In genomic region chr10:103153302-103153759, GRCh38 we compare ENCODE assay signal across 10 cellular contexts. TPM values are rescaled to one million over a fixed set of nuclear protein-coding genes. Genes with fewer than 3 reads are reported as not detected.
A peak's percentile ranks its signal among the peaks of the same experiment; 100 is the strongest.
DNase-seq lines count a peak whose midpoint lies in the region; ATAC-seq and TF ChIP-seq lines count a peak whose summit lies in the region.
"Had no signal": no experiment of that assay in that cellular context is flagged by ENCODE, and none has a peak within 500 bp of the region (broad histone marks: within the 10 kb centered on the region; RNA-seq: fewer than 3 reads in every experiment).

No MANE protein-coding gene starts in this region.

- POLR2A ChIA-PET in MCF 10A (lab: Yijun Ruan, JAX), result interaction anchor here (0.6 to 4.6 kb wide), 14 partner anchors 8 to 126 kb away, joined by 3 to 48 read pairs (median 4); partner anchors contain the start of gene NT5C2

- no peak overlapping the region for H3K4me2 ChIP-seq in mammary epithelial cell (ENCODE audit: insufficient read depth, low read depth, low read length)

- no peaks in the 10 kb centered on the region for H3K9me3 Mint-ChIP-seq in MCF 10A (ENCODE audit: unreplicated experiment)
- no peaks in the 10 kb centered on the region for H3K9me3 Mint-ChIP-seq in activated naive CD4-positive, alpha-beta T cell treated with anti-CD3 and anti-CD28 coated beads, Interleukin-2, amount 50 U/mL, for 72 hours
- H3K9me3 Mint-ChIP-seq: memory B cell had no signal

- CTCF ChIA-PET in MCF 10A (lab: Yijun Ruan, JAX) (interaction anchor here (0.6 to 2.8 kb wide), 4 partner anchors 19 to 91 kb away, joined by 3 to 7 read pairs (median 4); no protein-coding TSS in a partner anchor), mammary epithelial cell (lab: Charles Lee; ENCODE audit: low non-redundant PET) (no interaction called here)

- H3K4me1 ChIP-seq in mammary epithelial cell (ENCODE audit: insufficient read depth, low read length) (no peaks in the 10 kb centered on the region), esophagus muscularis mucosa (peaks cover 41 to 52% (median 41%) of the 10 kb centered on the region in 4 donors), mucosa of stomach (ENCODE audit: control insufficient read depth, insufficient read depth, low read length) (peaks cover 21% of the 10 kb centered on the region), uterus (no peaks in the 10 kb centered on the region)

- BruUV-seq in MCF 10A (replicated peaks; lab: Mats Ljungman, UMichigan), result no TSS peak
- BruUV-seq in mammary epithelial cell (replicated peaks; lab: Mats Ljungman, UMichigan), result no TSS peak

- no peak overlapping the region for H3K27ac ChIP-seq in mammary epithelial cell (ENCODE audit: insufficient read depth, low read depth, low read length)
- peak overlapping the region; percentile 53 to 75 (median 67) for H3K27ac ChIP-seq in esophagus muscularis mucosa (replicated peaks in 1 of 4)
- peak overlapping the region; percentile 75 to 88 for H3K27ac ChIP-seq in uterus

- H3K79me2 ChIP-seq in mammary epithelial cell (ENCODE audit: insufficient read depth, low read length), result peaks cover 21% of the 10 kb centered on the region

- no peaks in the 10 kb centered on the region for H4K20me1 ChIP-seq in mammary epithelial cell (ENCODE audit: insufficient read depth, low read length)

- TF ChIP-seq POLR2A in esophagus muscularis mucosa (IDR thresholded peaks at IDR 0.05; ENCODE audit: low read depth), result no peak
- TF ChIP-seq POLR2A in uterus (IDR thresholded peaks at IDR 0.05), result no peak

- no peak for TF ChIP-seq EP300 in esophagus muscularis mucosa (IDR thresholded peaks at IDR 0.05)

- H3K27me3 ChIP-seq in mammary epithelial cell (ENCODE audit: insufficient read depth, low read length) (no peaks in the 10 kb centered on the region), esophagus muscularis mucosa (no peaks in the 10 kb centered on the region), mucosa of stomach (ENCODE audit: control insufficient read depth, insufficient read depth, low read length) (no peaks in the 10 kb centered on the region), uterus (no peaks in the 10 kb centered on the region)

- TF ChIP-seq CTCF in MCF 10A (IDR thresholded peaks at IDR 0.05; ENCODE audit: unreplicated experiment), result no peak
- no peak for TF ChIP-seq CTCF in mammary epithelial cell (conservative IDR thresholded peaks at IDR 0.05 in 1 of 2, IDR thresholded peaks at IDR 0.05 in 1 of 2; ENCODE audit: extremely low read depth in 1 of 2, insufficient read depth in 1 of 2, low read depth in 1 of 2, low read length in 2 of 2)
- no peak for TF ChIP-seq CTCF in esophagus muscularis mucosa (IDR thresholded peaks at IDR 0.05)
- no peak for TF ChIP-seq CTCF in uterus (IDR thresholded peaks at IDR 0.05)

- intact Hi-C loops in MCF 10A (cut with micrococcal nuclease), result no loop called here
- intact Hi-C loops in mammary epithelial cell (cut with micrococcal nuclease), result no loop called here
- intact Hi-C loops in esophagus muscularis mucosa (cut with DNase I), result no loop called here
- intact Hi-C loops in uterus (cut with DNase I; ENCODE audit: low total_unique reads), result no loop called here

- 100% methylated on average over 4 of the region's 4 CpGs for WGBS in mammary epithelial cell (ENCODE audit: low coverage, missing lambda C conversion rate)
- WGBS in esophagus muscularis mucosa, result 26% methylated on average over 4 of the region's 4 CpGs

- DNase-seq in MCF 10A (ENCODE audit: unreplicated experiment) (no peak), mammary epithelial cell (no peak), esophagus muscularis mucosa (ENCODE audit: extremely low spot score) (no peak), uterus (peak; percentile 25 to 40)
- no peak for DNase-seq in activated naive CD4-positive, alpha-beta T cell treated with Interleukin-2 at 50 U/mL for 16 hours
- DNase-seq in activated naive CD4-positive, alpha-beta T cell treated with anti-CD3 and anti-CD28 coated beads, Interleukin-2, amount 50 U/mL, for 72 hours (ENCODE audit: low spot score in 2 of 2), result no peak
- DNase-seq: activated CD8-positive, alpha-beta memory T cell treated with anti-CD3 and anti-CD28 coated beads, Interleukin-2, amount 50 U/mL, for 48 hours had no signal

- H3K4me3 ChIP-seq in mammary epithelial cell (replicated peaks in 1 of 3; ENCODE audit: insufficient read depth in 1 of 3, low read depth in 2 of 3, low read length in 3 of 3) (no peak overlapping the region), esophagus muscularis mucosa (peak overlapping the region; percentile 1 to 31 (median 26)), mucosa of stomach (ENCODE audit: low read length) (no peak overlapping the region), uterus (peak overlapping the region in 1 of 2 donors; percentile 17)

- in situ Hi-C loops in mammary epithelial cell (cut with MboI; ENCODE audit: low sequenced_read_pairs in 2 of 2), result no loop called here

- no peaks in the 10 kb centered on the region for H3K27me3 Mint-ChIP-seq in MCF 10A (ENCODE audit: insufficient read depth, unreplicated experiment)
- H3K27me3 Mint-ChIP-seq: memory B cell had no signal

- H2AFZ ChIP-seq in mammary epithelial cell (ENCODE audit: low read depth, low read length), result no peak overlapping the region

- H3K9me3 ChIP-seq in mammary epithelial cell (replicated peaks; ENCODE audit: insufficient read depth, low read length) (no peaks in the 10 kb centered on the region), esophagus muscularis mucosa (no peaks in the 10 kb centered on the region), mucosa of stomach (ENCODE audit: control insufficient read depth, low read length) (no peaks in the 10 kb centered on the region), uterus (no peaks in the 10 kb centered on the region)

- peaks cover 30% of the 10 kb centered on the region for H3K36me3 Mint-ChIP-seq in MCF 10A (ENCODE audit: insufficient read depth, unreplicated experiment)
- H3K36me3 Mint-ChIP-seq in activated naive CD4-positive, alpha-beta T cell treated with anti-CD3 and anti-CD28 coated beads, Interleukin-2, amount 50 U/mL, for 72 hours, result peaks cover 5 to 10% of the 10 kb centered on the region in 2 donors

- H3K36me3 ChIP-seq in mammary epithelial cell (ENCODE audit: insufficient read depth, low read length) (peaks cover 6% of the 10 kb centered on the region), esophagus muscularis mucosa (peaks cover 0 to 16% (median 3%) of the 10 kb centered on the region in 4 donors), mucosa of stomach (ENCODE audit: control insufficient read depth, insufficient read depth, low read length) (no peaks in the 10 kb centered on the region), uterus (no peaks in the 10 kb centered on the region)

- H3K4me3 Mint-ChIP-seq in MCF 10A (ENCODE audit: unreplicated experiment), result peak overlapping the region; percentile 58
- H3K4me3 Mint-ChIP-seq: memory B cell had no signal

- dilution Hi-C loops in mammary epithelial cell (cut with HindIII; ENCODE audit: low sequenced_read_pairs), result no loop called here

- no peak for ATAC-seq in activated naive CD4-positive, alpha-beta T cell treated with anti-CD3 and anti-CD28 coated beads, Interleukin-2, amount 50 U/mL, for 72 hours
- ATAC-seq in GM18907 (IDR thresholded peaks at IDR 0.05; ENCODE audit: unreplicated experiment), result no peak

- peak overlapping the region; percentile 82 for H3K27ac Mint-ChIP-seq in MCF 10A (ENCODE audit: low read depth, unreplicated experiment)
- no peak overlapping the region for H3K27ac Mint-ChIP-seq in activated naive CD4-positive, alpha-beta T cell treated with anti-CD3 and anti-CD28 coated beads, Interleukin-2, amount 50 U/mL, for 72 hours
- H3K27ac Mint-ChIP-seq: memory B cell had no signal

- no peak overlapping the region for H3K9ac ChIP-seq in mammary epithelial cell (ENCODE audit: insufficient read depth, low read length)
- H3K9ac ChIP-seq in mucosa of stomach (ENCODE audit: low read length), result peak overlapping the region; percentile 36

- peaks cover 18% of the 10 kb centered on the region for H3K4me1 Mint-ChIP-seq in MCF 10A (ENCODE audit: insufficient read depth, unreplicated experiment)

RNA-seq across cellular contexts. Expression of gene NT5C2, which starts 39.7 kb away (rescaled TPM):
- total RNA-seq in MCF 10A (2022), result 52.2 and 53.6 TPM in 2 replicates
- 10 to 100 TPM; 53.2 to 62.4 TPM for total RNA-seq in mammary epithelial cell
- 31.4 TPM for polyA plus RNA-seq in mammary epithelial cell
- 29.7 TPM for polyA minus RNA-seq in mammary epithelial cell
- total RNA-seq in esophagus muscularis mucosa, result 10 to 100 TPM; 49.3 to 85.3 (median 66.0) TPM
- total RNA-seq in uterus, result 100 to 1,000 TPM in 2 of 4 donors, 10 to 100 TPM in 2; 12.3 to 134 (median 99.4) TPM
- total RNA-seq in activated naive CD4-positive, alpha-beta T cell treated with anti-CD3 and anti-CD28 coated beads, Interleukin-2, amount 50 U/mL, for 72 hours, result 10 to 100 TPM; 42.0 to 46.5 TPM

Comparison
In these comparisons a context has a peak if more than half of its experiments do, and no peak if none do; other contexts are left out.
1. DNase-seq: peak in uterus (2 of 2); none in MCF 10A (single experiment), mammary epithelial cell (single experiment), esophagus muscularis mucosa (single experiment), activated naive CD4-positive, alpha-beta T cell treated with Interleukin-2 at 50 U/mL for 16 hours (single experiment) and activated naive CD4-positive, alpha-beta T cell treated with anti-CD3 and anti-CD28 coated beads, Interleukin-2, amount 50 U/mL, for 72 hours (0 of 2).
2. H3K4me3 ChIP-seq: peak in esophagus muscularis mucosa (4 of 4); none in mammary epithelial cell (0 of 3) and mucosa of stomach (single experiment).